19 cellular contexts compared by ENCODE assay signal in genomic region chr15:51720201-51720995, GRCh38. TPM values are rescaled to one million over a fixed set of nuclear protein-coding genes. Genes with fewer than 3 reads are reported as not detected.
DNase-seq lines count a peak whose midpoint lies in the region; ATAC-seq, FAIRE-seq and TF ChIP-seq lines count a peak whose summit lies in the region.
"Had no signal": no experiment of that assay in that cellular context is flagged by ENCODE, and none has a peak within 500 bp of the region (broad histone marks: within the 10 kb centered on the region; RNA-seq: fewer than 3 reads in every experiment).

No MANE protein-coding gene starts in this region.

- peaks cover 0 to 7% of the 10 kb centered on the region in 2 experiments; a peak in 2 of 5 replicates for H3K4me1 ChIP-seq in K562 (replicated peaks in 1 of 2; ENCODE audit: control insufficient read depth in 2 of 2, insufficient read depth in 2 of 2, low read length in 2 of 2)
- H3K4me1 ChIP-seq in liver (ENCODE audit: control insufficient read depth in 4 of 4, insufficient read depth in 4 of 4, low read length in 3 of 4): peaks cover 0 to 7% (median 2%) of the 10 kb centered on the region in 4 donors

- intact Hi-C loops in K562 (cut with micrococcal nuclease): no loop called here

- H3K4me3 Mint-ChIP-seq in stimulated activated effector memory CD8-positive, alpha-beta T cell treated with anti-CD3 and anti-CD28 coated beads, Interleukin-12 subunit alpha, Interleukin-12 subunit beta, amount 100 ng/mL, for 72 hours: no peak overlapping the region
- no peak overlapping the region for H3K4me3 Mint-ChIP-seq in stimulated activated naive B cell treated with anti-CD40 and anti-IgM and Interleukin-4, amounts not matched to agents 10 μg/mL and 1 μg/mL and 100 μg/mL, for 72 hours
- H3K4me3 Mint-ChIP-seq: CD8-positive, alpha-beta memory T cell had no signal

- no peak for TF ChIP-seq POLR2A in K562 (conservative IDR thresholded peaks at IDR 0.05)

- TF ChIP-seq RAD21 in K562 (CRISPR knock-in tag; conservative IDR thresholded peaks at IDR 0.05 in 1 of 2, IDR thresholded peaks at IDR 0.05 in 1 of 2): no peak
- TF ChIP-seq RAD21 in liver (IDR thresholded peaks at IDR 0.05): peak in 1 of 2 donors; percentile 9

- H3K9me1 ChIP-seq in K562 (ENCODE audit: control insufficient read depth, insufficient read depth, low read length): no peaks in the 10 kb centered on the region

- H3K4me3 ChIP-seq in K562: no peak overlapping the region
- H3K4me3 ChIP-seq in liver (ENCODE audit: low read depth in 1 of 3, low read length in 3 of 3): no peak overlapping the region
- H3K4me3 ChIP-seq: GM23248 had no signal

- no peak overlapping the region for H3K9ac ChIP-seq in K562 (ENCODE audit: insufficient read depth in 1 of 2, low read depth in 2 of 2, low read length in 2 of 2)
- H3K9ac ChIP-seq in liver (ENCODE audit: low read depth in 1 of 2, low read length in 2 of 2): no peak overlapping the region
- H3K9ac ChIP-seq: GM23248 had no signal

- CTCF ChIA-PET in K562 (lab: Yijun Ruan, JAX; ENCODE audit: low intra/inter-chr PET ratio): no interaction called here

- BruUV-seq in K562 (replicated peaks; lab: Mats Ljungman, UMichigan): TSS peak; percentile 50

- no peaks in the 10 kb centered on the region for H3K27me3 Mint-ChIP-seq in stimulated activated naive B cell treated with anti-CD40 and anti-IgM and Interleukin-4, amounts not matched to agents 10 μg/mL and 1 μg/mL and 100 μg/mL, for 72 hours

- no peak for TF ChIP-seq CTCF in K562 (IDR thresholded peaks at IDR 0.05 in 2 of 3, conservative IDR thresholded peaks at IDR 0.05 in 1 of 3; ENCODE audit: insufficient read depth in 2 of 3, low read depth in 1 of 3, low read length in 3 of 3)
- no peak for TF ChIP-seq CTCF in liver (IDR thresholded peaks at IDR 0.05; ENCODE audit: low read depth, low read length, missing input control)

- in situ Hi-C loops in K562 (cut with MboI): no loop called here

- no peak for TF ChIP-seq EP300 in K562 (IDR thresholded peaks at IDR 0.05; ENCODE audit: low read length)

- no peaks in the 10 kb centered on the region for H4K20me1 ChIP-seq in K562 (replicated peaks; ENCODE audit: control insufficient read depth, insufficient read depth, low read length)

- peaks cover 26% of the 10 kb centered on the region for H3K36me3 Mint-ChIP-seq in stimulated activated effector memory CD8-positive, alpha-beta T cell treated with anti-CD3 and anti-CD28 coated beads, Interleukin-12 subunit alpha, Interleukin-12 subunit beta, amount 100 ng/mL, for 72 hours
- H3K36me3 Mint-ChIP-seq in stimulated activated naive B cell treated with anti-CD40 and anti-IgM and Interleukin-4, amounts not matched to agents 10 μg/mL and 1 μg/mL and 100 μg/mL, for 72 hours: peaks cover 5 to 15% of the 10 kb centered on the region in 2 donors

- H2AFZ ChIP-seq in K562 (ENCODE audit: low read depth, low read length): no peak overlapping the region
- H2AFZ ChIP-seq: GM23248 had no signal

- DNase-seq in HT-29 (ENCODE audit: low spot score) (peak; percentile 28), K562 (ENCODE audit: extremely low read depth in 1 of 4, low spot score in 3 of 4) (no peak)
- DNase-seq in stimulated activated effector memory CD8-positive, alpha-beta T cell treated with anti-CD3 and anti-CD28 coated beads, Interleukin-12 subunit alpha, Interleukin-12 subunit beta, amount 100 ng/mL, for 72 hours (ENCODE audit: low spot score in 2 of 2): no peak
- no peak for DNase-seq in stimulated activated naive B cell treated with anti-CD40 and anti-IgM and Interleukin-4, amounts not matched to agents 10 μg/mL and 1 μg/mL and 100 μg/mL, for 72 hours
- DNase-seq: BE2C; CD8-positive, alpha-beta memory T cell; DMS79; GM23248; HCEC 1CT; KBM-7; NCI-H1048; NCI-H146; NCI-H2081; NCI-H524 had no signal

- no peak overlapping the region for H3K27ac ChIP-seq in K562 (ENCODE audit: extremely low read depth, low read depth, low read length)
- H3K27ac ChIP-seq in liver (ENCODE audit: low read depth in 1 of 2, low read length in 2 of 2): peak overlapping the region in 1 of 2 donors; percentile 52
- H3K27ac ChIP-seq: GM23248, HL-60 had no signal

- no peaks in the 10 kb centered on the region for H3K79me2 ChIP-seq in K562 (ENCODE audit: control insufficient read depth, insufficient read depth, low read length)

- ATAC-seq in K562 (0 out of 3 replicates have a peak, but pooled peaks have one; percentile 20), GM18858 (IDR thresholded peaks at IDR 0.05; ENCODE audit: unreplicated experiment) (no peak), HG02588 (IDR thresholded peaks at IDR 0.05; ENCODE audit: unreplicated experiment) (no peak)
- no peak for ATAC-seq in stimulated activated effector memory CD8-positive, alpha-beta T cell treated with anti-CD3 and anti-CD28 coated beads, Interleukin-12 subunit alpha, Interleukin-12 subunit beta, amount 100 ng/mL, for 72 hours
- ATAC-seq in stimulated activated naive B cell treated with anti-CD40 and anti-IgM and Interleukin-4, amounts not matched to agents 10 μg/mL and 1 μg/mL and 100 μg/mL, for 72 hours (replicated peaks): no peak

- H3K9me3 Mint-ChIP-seq in stimulated activated effector memory CD8-positive, alpha-beta T cell treated with anti-CD3 and anti-CD28 coated beads, Interleukin-12 subunit alpha, Interleukin-12 subunit beta, amount 100 ng/mL, for 72 hours: no peaks in the 10 kb centered on the region
- no peaks in the 10 kb centered on the region for H3K9me3 Mint-ChIP-seq in stimulated activated naive B cell treated with anti-CD40 and anti-IgM and Interleukin-4, amounts not matched to agents 10 μg/mL and 1 μg/mL and 100 μg/mL, for 72 hours
- H3K9me3 Mint-ChIP-seq: CD8-positive, alpha-beta memory T cell had no signal

- H3K36me3 ChIP-seq in K562 (ENCODE audit: control insufficient read depth, insufficient read depth, low read length) (peaks cover 24% of the 10 kb centered on the region; the same call in 2 of the 3 replicates), liver (ENCODE audit: control insufficient read depth in 4 of 4, insufficient read depth in 3 of 4, low read depth in 1 of 4, low read length in 3 of 4) (peaks cover 0 to 9% (median 3%) of the 10 kb centered on the region in 4 donors)

- H3K27me3 ChIP-seq in K562 (ENCODE audit: control insufficient read depth in 2 of 2, insufficient read depth in 2 of 2, low read length in 2 of 2): no peaks in the 10 kb centered on the region
- H3K27me3 ChIP-seq in liver (ENCODE audit: control insufficient read depth in 4 of 4, insufficient read depth in 4 of 4, low read length in 3 of 4): no peaks in the 10 kb centered on the region
- H3K27me3 ChIP-seq: BE2C had no signal

- peaks cover 21% of the 10 kb centered on the region for H3K4me1 Mint-ChIP-seq in stimulated activated effector memory CD8-positive, alpha-beta T cell treated with anti-CD3 and anti-CD28 coated beads, Interleukin-12 subunit alpha, Interleukin-12 subunit beta, amount 100 ng/mL, for 72 hours
- peaks cover 13 to 30% of the 10 kb centered on the region in 2 donors for H3K4me1 Mint-ChIP-seq in stimulated activated naive B cell treated with anti-CD40 and anti-IgM and Interleukin-4, amounts not matched to agents 10 μg/mL and 1 μg/mL and 100 μg/mL, for 72 hours

- H3K27ac Mint-ChIP-seq in stimulated activated effector memory CD8-positive, alpha-beta T cell treated with anti-CD3 and anti-CD28 coated beads, Interleukin-12 subunit alpha, Interleukin-12 subunit beta, amount 100 ng/mL, for 72 hours: peak overlapping the region; percentile 12
- H3K27ac Mint-ChIP-seq in stimulated activated naive B cell treated with anti-CD40 and anti-IgM and Interleukin-4, amounts not matched to agents 10 μg/mL and 1 μg/mL and 100 μg/mL, for 72 hours: no peak overlapping the region

- POLR2A ChIA-PET in K562 (lab: Yijun Ruan, JAX): interaction anchor here (1.5 kb wide), 1 partner anchor 16 kb away, joined by 6 read pairs; no protein-coding TSS in a partner anchor

- H3K4me2 ChIP-seq in K562 (ENCODE audit: insufficient read depth, low read length): no peak overlapping the region

- 58% methylated on average over 8 of the region's 8 CpGs for WGBS in K562 (ENCODE audit: insufficient coverage, low coverage, missing lambda C conversion rate)
- WGBS in liver: 70% methylated on average over 8 of the region's 8 CpGs

- H3K9me3 ChIP-seq in K562 (replicated peaks; ENCODE audit: control insufficient read depth, insufficient read depth, low read depth, low read length): no peaks in the 10 kb centered on the region
- no peaks in the 10 kb centered on the region for H3K9me3 ChIP-seq in liver (ENCODE audit: control insufficient read depth in 4 of 4, low read length in 3 of 4)
- H3K9me3 ChIP-seq: BE2C had no signal

- FAIRE-seq in K562 (lab: Jason Lieb, UNC): no peak
- FAIRE-seq: D721Med had no signal

RNA-seq across cellular contexts. Expression of gene LYSMD2, which starts 17.1 kb away (rescaled TPM):
- 12.0 and 13.2 TPM in 2 replicates for total RNA-seq in HT-29 (2014; rRNA removed; shearing (Covaris generic))
- 2.4 and 7.0 TPM in 2 replicates for total RNA-seq in K562 (2011; cell fraction: chromatin; rRNA removed; ENCODE audit: low replicate concordance)
- total RNA-seq in K562 (2011; cell fraction: nucleolus; rRNA removed): 2.8 and 3.2 TPM in 2 replicates
- 3.1 and 5.4 TPM in 2 replicates for total RNA-seq in K562 (2011; cell fraction: nucleoplasm; rRNA removed)
- total RNA-seq in K562 (2014; rRNA removed) (8.8 and 10.9 TPM in 2 replicates), K562 (2014; rRNA removed; fragmentation: Illumina TruSeq; extraction: Trizol) (13.6 and 14.2 TPM in 2 replicates), K562 (2015; rRNA removed; fragmentation: Illumina TruSeq; extraction: Trizol) (11.2 and 11.3 TPM in 2 replicates), K562 (2021) (9.7 and 10.3 TPM in 2 replicates), liver (1 to 10 TPM; 5.2 to 5.8 TPM)
- polyA plus RNA-seq in K562 (2011; rRNA removed) (11.3 and 30.3 TPM in 2 replicates), K562 (2014; fragmentation: Illumina TruSeq; extraction: Trizol) (7.9 and 9.5 TPM in 2 replicates), K562 (2014; fragmentation: Nextera tagmentation; extraction: Ambion mirVana) (1 to 10 TPM; 4.3 to 4.8 TPM), K562 (2014; rRNA removed) (9.8 and 10.7 TPM in 2 replicates), liver (1 to 10 TPM; 7.1 to 9.4 TPM)
- polyA plus RNA-seq in K562 (2011; cell fraction: cytosol; rRNA removed): 6.9 and 16.4 TPM in 2 replicates
- 4.8 and 5.0 TPM in 2 replicates for polyA plus RNA-seq in K562 (2011; cell fraction: nucleus; rRNA removed)
- 11.4 and 11.6 TPM in 2 replicates for polyA plus RNA-seq in K562 (2012)
- polyA minus RNA-seq in K562 (2011; rRNA and poly(A)+ RNA removed): 4.8 and 8.9 TPM in 2 replicates
- polyA minus RNA-seq in K562 (2011; cell fraction: cytosol; rRNA and poly(A)+ RNA removed): 2.9 and 6.2 TPM in 2 replicates
- polyA minus RNA-seq in K562 (2011; cell fraction: nucleus; rRNA and poly(A)+ RNA removed): 2.0 and 3.6 TPM in 2 replicates

RNA-seq across cellular contexts. Expression of gene TMOD2, which starts 31.0 kb away (rescaled TPM):
- total RNA-seq in HT-29 (2014; rRNA removed; shearing (Covaris generic)): 0.08 and 0.46 TPM in 2 replicates
- 3.1 and 8.1 TPM in 2 replicates for total RNA-seq in K562 (2011; cell fraction: chromatin; rRNA removed; ENCODE audit: low replicate concordance)
- 0.83 and 1.4 TPM in 2 replicates for total RNA-seq in K562 (2011; cell fraction: nucleolus; rRNA removed)
- 5.7 and 14.4 TPM in 2 replicates for total RNA-seq in K562 (2011; cell fraction: nucleoplasm; rRNA removed)
- total RNA-seq in K562 (2014; rRNA removed) (2.2 TPM in 2 replicates), K562 (2014; rRNA removed; fragmentation: Illumina TruSeq; extraction: Trizol) (3.8 and 4.8 TPM in 2 replicates), K562 (2015; rRNA removed; fragmentation: Illumina TruSeq; extraction: Trizol) (3.3 and 3.6 TPM in 2 replicates), K562 (2021) (3.2 and 3.4 TPM in 2 replicates), liver (1 to 10 TPM; 1.6 to 2.1 TPM)
- polyA plus RNA-seq in K562 (2011; rRNA removed) (2.3 and 3.6 TPM in 2 replicates), K562 (2014; fragmentation: Illumina TruSeq; extraction: Trizol) (2.7 and 3.0 TPM in 2 replicates), K562 (2014; fragmentation: Nextera tagmentation; extraction: Ambion mirVana) (under 1 TPM; 0.49 to 0.85 TPM), K562 (2014; rRNA removed) (2.1 and 3.3 TPM in 2 replicates), liver (under 1 TPM; 0.46 to 0.51 TPM)
- 0.57 and 1.1 TPM in 2 replicates for polyA plus RNA-seq in K562 (2011; cell fraction: cytosol; rRNA removed)
- polyA plus RNA-seq in K562 (2011; cell fraction: nucleus; rRNA removed): 2.7 and 2.9 TPM in 2 replicates
- 1.7 and 4.4 TPM in 2 replicates for polyA plus RNA-seq in K562 (2012)
- polyA minus RNA-seq in K562 (2011; rRNA and poly(A)+ RNA removed): 2.3 and 3.5 TPM in 2 replicates
- 0.91 and 1.7 TPM in 2 replicates for polyA minus RNA-seq in K562 (2011; cell fraction: cytosol; rRNA and poly(A)+ RNA removed)
- 1.8 and 1.9 TPM in 2 replicates for polyA minus RNA-seq in K562 (2011; cell fraction: nucleus; rRNA and poly(A)+ RNA removed)

RNA-seq across cellular contexts. Expression of gene SCG3, which starts 39.1 kb away (rescaled TPM):
- not detected in 2 replicates for total RNA-seq in HT-29 (2014; rRNA removed; shearing (Covaris generic))
- 8.5 and 27.4 TPM in 2 replicates for total RNA-seq in K562 (2011; cell fraction: chromatin; rRNA removed; ENCODE audit: low replicate concordance)
- 9.9 and 11.3 TPM in 2 replicates for total RNA-seq in K562 (2011; cell fraction: nucleolus; rRNA removed)
- 19.9 and 30.9 TPM in 2 replicates for total RNA-seq in K562 (2011; cell fraction: nucleoplasm; rRNA removed)
- total RNA-seq in K562 (2014; rRNA removed) (14.9 and 17.4 TPM in 2 replicates), K562 (2014; rRNA removed; fragmentation: Illumina TruSeq; extraction: Trizol) (32.2 and 42.1 TPM in 2 replicates), K562 (2015; rRNA removed; fragmentation: Illumina TruSeq; extraction: Trizol) (41.5 and 43.8 TPM in 2 replicates), K562 (2021) (19.5 and 21.0 TPM in 2 replicates), liver (under 1 TPM; under 0.01 to 0.05 TPM)
- polyA plus RNA-seq in K562 (2011; rRNA removed) (4.2 and 22.7 TPM in 2 replicates), K562 (2014; fragmentation: Illumina TruSeq; extraction: Trizol) (23.3 and 28.5 TPM in 2 replicates), K562 (2014; fragmentation: Nextera tagmentation; extraction: Ambion mirVana) (10 to 100 TPM; 13.0 to 17.8 TPM), K562 (2014; rRNA removed) (11.3 and 14.1 TPM in 2 replicates), liver (under 1 TPM in 1 of 2 donors, not detected in 1; 0.01 TPM)
- 2.1 and 3.3 TPM in 2 replicates for polyA plus RNA-seq in K562 (2011; cell fraction: cytosol; rRNA removed)
- 1.4 and 4.3 TPM in 2 replicates for polyA plus RNA-seq in K562 (2011; cell fraction: nucleus; rRNA removed)
- 22.5 and 23.7 TPM in 2 replicates for polyA plus RNA-seq in K562 (2012)
- 11.9 and 42.1 TPM in 2 replicates for polyA minus RNA-seq in K562 (2011; rRNA and poly(A)+ RNA removed)
- polyA minus RNA-seq in K562 (2011; cell fraction: cytosol; rRNA and poly(A)+ RNA removed): 4.8 and 22.5 TPM in 2 replicates
- 3.0 and 5.7 TPM in 2 replicates for polyA minus RNA-seq in K562 (2011; cell fraction: nucleus; rRNA and poly(A)+ RNA removed)
- total RNA-seq: CD8-positive, alpha-beta memory T cell; GM23248 had no signal
- polyA plus RNA-seq: CD8-positive, alpha-beta memory T cell; GM23248 had no signal
